Comparison of ENCODE assay signal across 25 cellular contexts in genomic region chr11:17102447-17102846, GRCh38.
"Had no signal": no experiment of that assay in that cellular context is flagged by ENCODE, and none has a peak within 500 bp of the region (broad histone marks: within the 10 kb centered on the region; RNA-seq: fewer than 3 reads in every experiment).

No MANE protein-coding gene starts in this region.

- H3K27me3 ChIP-seq: heart right ventricle, spleen, vagina had no signal

- H3K9me3 Mint-ChIP-seq: activated B cell treated with CpG ODN at 0.5 μM for 24 hours; activated T-cell treated with anti-CD3 and anti-CD28 coated beads, Interleukin-2, amount 50 U/mL, for 72 hours; brain; effector memory CD8-positive, alpha-beta T cell; natural killer cell treated with Interleukin-12 subunit alpha and Interleukin-12 subunit beta and Interleukin-15 and Interleukin-18, amount 100 ng/mL, for 72 hours; type B pancreatic cell had no signal

- H3K27me3 Mint-ChIP-seq: activated B cell treated with CpG ODN at 0.5 μM for 24 hours; activated CD4-positive, alpha-beta T cell treated with anti-CD3 and anti-CD28 coated beads for 36 hours; brain; effector memory CD8-positive, alpha-beta T cell; memory B cell; natural killer cell treated with Interleukin-12 subunit alpha and Interleukin-12 subunit beta and Interleukin-15 and Interleukin-18, amount 100 ng/mL, for 72 hours; type B pancreatic cell had no signal

- H3K4me1 ChIP-seq: prostate gland, spleen, vagina had no signal

- DNase-seq: activated B cell treated with CpG ODN at 0.5 μM for 24 hours; activated CD4-positive, alpha-beta T cell treated with anti-CD3 and anti-CD28 coated beads for 36 hours; activated CD4-positive, alpha-beta T cell treated with anti-CD3 and anti-CD28 coated beads, Interleukin-2, amount 50 U/mL, for 4 hours; activated gamma-delta T cell; activated naive CD4-positive, alpha-beta T cell treated with anti-CD3 and anti-CD28 coated beads, Interleukin-2, amount 50 U/mL, for 16 hours; activated T-cell treated with anti-CD3 and anti-CD28 coated beads, Interleukin-2, amount 50 U/mL, for 72 hours; aorta; caudate nucleus; effector memory CD8-positive, alpha-beta T cell; heart right ventricle; islet precursor cell; left cardiac atrium; spleen; stimulated activated CD4-positive, alpha-beta T cell treated with anti-CD3 and anti-CD28 coated beads, Interleukin-4, amount 100 ng/mL, for 24 hours; stimulated activated naive CD4-positive, alpha-beta T cell treated with Interleukin-2 at 50 U/mL for 16 hours; T1000 had no signal

- H3K27ac ChIP-seq: heart right ventricle, prostate gland, spleen, thoracic aorta, vagina had no signal

- H3K36me3 ChIP-seq: prostate gland had no signal

- FAIRE-seq: endothelial cell of umbilical vein had no signal

- H3K27ac Mint-ChIP-seq: activated B cell treated with CpG ODN at 0.5 μM for 24 hours; activated CD4-positive, alpha-beta T cell treated with anti-CD3 and anti-CD28 coated beads for 36 hours; activated T-cell treated with anti-CD3 and anti-CD28 coated beads, Interleukin-2, amount 50 U/mL, for 72 hours; brain; effector memory CD8-positive, alpha-beta T cell; memory B cell; natural killer cell treated with Interleukin-12 subunit alpha and Interleukin-12 subunit beta and Interleukin-15 and Interleukin-18, amount 100 ng/mL, for 72 hours; type B pancreatic cell had no signal

- ATAC-seq: activated CD4-positive, alpha-beta T cell treated with anti-CD3 and anti-CD28 coated beads for 36 hours; activated T-cell treated with anti-CD3 and anti-CD28 coated beads, Interleukin-2, amount 50 U/mL, for 72 hours; effector memory CD8-positive, alpha-beta T cell; esophagus mucosa; heart right ventricle; left cardiac atrium; natural killer cell treated with Interleukin-12 subunit alpha and Interleukin-12 subunit beta and Interleukin-15 and Interleukin-18, amount 100 ng/mL, for 72 hours had no signal

- H3K4me1 Mint-ChIP-seq: activated CD4-positive, alpha-beta T cell treated with anti-CD3 and anti-CD28 coated beads for 36 hours; brain had no signal

- H3K4me3 ChIP-seq: heart right ventricle, prostate gland, spleen, thoracic aorta, vagina had no signal

- H3K9me3 ChIP-seq: heart right ventricle, prostate gland, spleen, thoracic aorta, vagina had no signal

- H3K4me3 Mint-ChIP-seq: activated B cell treated with CpG ODN at 0.5 μM for 24 hours; activated CD4-positive, alpha-beta T cell treated with anti-CD3 and anti-CD28 coated beads for 36 hours; activated T-cell treated with anti-CD3 and anti-CD28 coated beads, Interleukin-2, amount 50 U/mL, for 72 hours; brain; effector memory CD8-positive, alpha-beta T cell; memory B cell; natural killer cell treated with Interleukin-12 subunit alpha and Interleukin-12 subunit beta and Interleukin-15 and Interleukin-18, amount 100 ng/mL, for 72 hours; type B pancreatic cell had no signal
